Comparison of ENCODE assay signal across 8 cellular contexts in the genomic region with DNA sequence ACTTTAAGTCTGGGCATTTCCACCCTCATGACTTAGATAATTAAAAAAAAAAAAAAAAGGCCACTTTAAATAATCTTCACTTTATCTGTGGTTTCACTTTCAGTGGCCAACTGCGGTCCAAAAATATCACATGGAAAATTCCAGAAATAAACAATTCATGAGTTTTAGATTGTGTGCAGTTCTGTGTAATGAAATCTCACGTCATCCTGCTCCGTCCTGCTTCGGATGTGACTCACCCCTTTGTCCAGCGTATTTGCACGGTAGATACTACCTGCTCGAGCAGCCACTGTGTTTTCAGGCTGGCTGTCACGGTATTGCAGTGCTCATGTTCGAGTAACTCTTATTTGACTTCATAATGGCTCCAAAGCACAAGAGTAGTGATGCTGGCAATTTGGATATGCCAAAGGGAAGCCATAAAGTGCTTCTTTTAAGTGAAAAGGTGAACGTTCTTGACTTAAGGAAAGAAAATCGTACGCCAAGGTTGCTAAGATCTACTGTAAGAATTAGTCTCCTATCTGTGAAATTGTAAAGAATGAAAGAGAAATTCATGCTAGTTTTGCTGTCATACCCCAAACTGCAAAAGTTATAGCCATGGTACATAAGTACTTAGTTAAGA. TPM values are rescaled to one million over a fixed set of nuclear protein-coding genes. Genes with fewer than 3 reads are reported as not detected.
DNase-seq lines count a peak whose midpoint lies in the region; ATAC-seq and TF ChIP-seq lines count a peak whose summit lies in the region.

No MANE protein-coding gene starts in this region.

- BruUV-seq in Panc1 (replicated peaks; lab: Mats Ljungman, UMichigan), result no TSS peak

- peak; percentile 7 to 59 for DNase-seq in NCI-H2081 (lab: John Stamatoyannopoulos, UW)
- no peak for DNase-seq in NCI-H2081 treated with DMSO at 0.1 percent for 48 hours (lab: John Stamatoyannopoulos, UW)
- DNase-seq in Panc1 (ENCODE audit: low read depth, low spot score), result peak; percentile 64
- DNase-seq in mucosa of gallbladder (ENCODE audit: low spot score), result peak; percentile 26
- DNase-seq in G401 (ENCODE audit: low spot score), result no peak
- no peak for DNase-seq in activated T-cell treated with anti-CD3 and anti-CD28 coated beads, Interleukin-2, amount 50 U/mL, for 1 hour
- no peak for DNase-seq in SK-N-DZ (ENCODE audit: low spot score)

- TF ChIP-seq CTCF in Panc1 (IDR thresholded peaks at IDR 0.05), result no peak

- H3K4me1 ChIP-seq in Panc1 (ENCODE audit: control insufficient read depth, insufficient read depth, low read length), result peaks cover 20% of the 10 kb centered on the region

- CTCF ChIA-PET in Panc1 (lab: Charles Lee), result no interaction called here

- POLR2A ChIA-PET in Panc1 (lab: Charles Lee), result no interaction called here

- peak overlapping the region; percentile 55 to 86 for H3K4me3 ChIP-seq in Panc1 (ENCODE audit: low read depth in 2 of 2, low read length in 2 of 2)

- H3K9me3 ChIP-seq in Panc1 (ENCODE audit: control insufficient read depth, insufficient read depth, low read depth, low read length), result no peaks in the 10 kb centered on the region

- peak overlapping the region; percentile 75 for H3K27ac ChIP-seq in Panc1 (ENCODE audit: low read length)

- no peaks in the 10 kb centered on the region for H3K36me3 ChIP-seq in Panc1 (ENCODE audit: control insufficient read depth, insufficient read depth, low read length)

- H3K27me3 ChIP-seq in Panc1 (ENCODE audit: control insufficient read depth, insufficient read depth, low read length), result no peaks in the 10 kb centered on the region

- ATAC-seq in HG02642 (IDR thresholded peaks at IDR 0.05; ENCODE audit: poor library complexity, unreplicated experiment) (peak; percentile 33), Panc1 (peak; percentile 41; the same call in 1 of the 2 replicates)

- intact Hi-C loops in Panc1 (cut with micrococcal nuclease; ENCODE audit: unreplicated experiment), result loop anchor here (5.0 kb wide), 1 partner anchor 259 kb away; no protein-coding TSS in a partner anchor

- in situ Hi-C loops in Panc1 (cut with HindIII; ENCODE audit: low pct_unique_long_range_greater_than_20kb, low sequenced_read_pairs) (no loop called here), G401 (cut with HindIII; ENCODE audit: low sequenced_read_pairs) (no loop called here)

RNA-seq across cellular contexts. Expression of a gene that starts 2.4 kb away (rescaled TPM):
- total RNA-seq in Panc1 (2021; ENCODE audit: unreplicated experiment), result 13.1 TPM
- polyA plus RNA-seq in Panc1 (2012; ENCODE audit: insufficient read length), result 1.8 TPM
- 0.55 TPM for total RNA-seq in mucosa of gallbladder
- 2.7 and 5.7 TPM in 2 replicates for total RNA-seq in G401 (2014; rRNA removed; shearing (Covaris generic))
- polyA plus RNA-seq in SK-N-DZ (2014; cell fraction: cytosol; rRNA removed), result 9.2 and 13.4 TPM in 2 replicates
- polyA plus RNA-seq in SK-N-DZ (2014; cell fraction: nucleus; rRNA removed), result 19.2 and 20.1 TPM in 2 replicates

Comparison
In these comparisons a context has a peak if more than half of its experiments do, and no peak if none do; other contexts are left out.
1. DNase-seq: peak in NCI-H2081 (2 of 2), Panc1 (single experiment) and mucosa of gallbladder (single experiment); none in NCI-H2081 treated with DMSO at 0.1 percent for 48 hours (single experiment), G401 (single experiment), activated T-cell treated with anti-CD3 and anti-CD28 coated beads, Interleukin-2, amount 50 U/mL, for 1 hour (single experiment) and SK-N-DZ (single experiment).